Comparison of ENCODE assay signal across 28 cellular contexts in the genomic region with DNA sequence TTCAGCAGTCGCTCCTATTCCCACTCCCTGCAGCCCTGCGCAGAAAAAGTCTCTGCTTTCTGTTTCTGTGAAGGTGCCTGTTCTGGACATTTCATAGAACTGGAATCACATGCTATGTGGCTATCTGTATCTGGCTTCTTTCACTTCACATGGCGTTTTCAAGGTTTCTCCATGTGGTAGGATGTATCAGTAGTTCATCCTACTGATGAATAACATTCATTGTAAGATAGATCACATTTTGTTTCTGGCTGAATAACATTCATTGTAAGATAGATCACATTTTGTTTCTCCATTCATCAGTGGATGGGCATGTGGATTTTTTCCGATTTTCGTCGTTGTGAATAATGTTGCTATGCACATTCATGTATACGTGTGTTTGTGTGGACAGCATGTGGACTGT.
"Had no signal": no experiment of that assay in that cellular context is flagged by ENCODE, and none has a peak within 500 bp of the region (broad histone marks: within the 10 kb centered on the region; RNA-seq: fewer than 3 reads in every experiment).

No MANE protein-coding gene starts in this region.

- H3K36me3 ChIP-seq: brain microvascular endothelial cell had no signal

- H3K9me3 Mint-ChIP-seq: activated CD4-positive, alpha-beta memory T cell treated with anti-CD3 and anti-CD28 coated beads, Interleukin-2, amount 10 ng/mL, durations not matched to agents 7 days and 5 days; activated CD4-positive, alpha-beta T cell treated with anti-CD3 and anti-CD28 coated beads, Interleukin-2, amount 10 ng/mL, durations not matched to agents 7 days and 5 days; activated naive CD4-positive, alpha-beta T cell treated with anti-CD3 and anti-CD28 coated beads for 36 hours; activated naive CD4-positive, alpha-beta T cell treated with anti-CD3 and anti-CD28 coated beads, Interleukin-2, amount 50 U/mL, for 24 hours; activated naive CD8-positive, alpha-beta T cell treated with anti-CD3 and anti-CD28 coated beads for 36 hours; activated naive CD8-positive, alpha-beta T cell treated with anti-CD3 and anti-CD28 coated beads, Interleukin-2, amount 50 U/mL, for 24 hours; activated T-cell treated with anti-CD3 and anti-CD28 coated beads, Interleukin-2, amount 50 U/mL, for 4 hours; activated T-helper 17 cell treated with anti-CD3 and anti-CD28 coated beads, Interleukin-2, amount 50 U/mL, for 72 hours; central memory CD8-positive, alpha-beta T cell; effector memory CD8-positive, alpha-beta T cell had no signal

- H3K4me3 Mint-ChIP-seq: activated CD4-positive, alpha-beta memory T cell treated with anti-CD3 and anti-CD28 coated beads, Interleukin-2, amount 10 ng/mL, durations not matched to agents 7 days and 5 days; activated CD4-positive, alpha-beta T cell treated with anti-CD3 and anti-CD28 coated beads, Interleukin-2, amount 10 ng/mL, durations not matched to agents 7 days and 5 days; activated naive CD4-positive, alpha-beta T cell treated with anti-CD3 and anti-CD28 coated beads for 36 hours; activated naive CD4-positive, alpha-beta T cell treated with anti-CD3 and anti-CD28 coated beads, Interleukin-2, amount 50 U/mL, for 24 hours; activated naive CD8-positive, alpha-beta T cell treated with anti-CD3 and anti-CD28 coated beads for 36 hours; activated naive CD8-positive, alpha-beta T cell treated with anti-CD3 and anti-CD28 coated beads, Interleukin-2, amount 50 U/mL, for 24 hours; activated T-cell treated with anti-CD3 and anti-CD28 coated beads, Interleukin-2, amount 50 U/mL, for 4 hours; activated T-helper 17 cell treated with anti-CD3 and anti-CD28 coated beads, Interleukin-2, amount 50 U/mL, for 72 hours; central memory CD8-positive, alpha-beta T cell; effector memory CD8-positive, alpha-beta T cell had no signal

- H3K9me3 ChIP-seq: adrenal gland, esophagus muscularis mucosa, heart left ventricle had no signal

- H3K27me3 ChIP-seq: adrenal gland, brain microvascular endothelial cell, esophagus muscularis mucosa, foreskin keratinocyte, heart left ventricle had no signal

- H3K27ac ChIP-seq: adrenal gland, brain microvascular endothelial cell, foreskin keratinocyte had no signal

- H3K4me3 ChIP-seq: adrenal gland, esophagus muscularis mucosa, heart left ventricle had no signal

- H3K27me3 Mint-ChIP-seq: activated CD4-positive, alpha-beta memory T cell treated with anti-CD3 and anti-CD28 coated beads, Interleukin-2, amount 10 ng/mL, durations not matched to agents 7 days and 5 days had no signal

- H3K4me1 Mint-ChIP-seq: activated CD4-positive, alpha-beta memory T cell treated with anti-CD3 and anti-CD28 coated beads, Interleukin-2, amount 10 ng/mL, durations not matched to agents 7 days and 5 days; activated CD4-positive, alpha-beta T cell treated with anti-CD3 and anti-CD28 coated beads, Interleukin-2, amount 10 ng/mL, durations not matched to agents 7 days and 5 days; activated naive CD4-positive, alpha-beta T cell treated with anti-CD3 and anti-CD28 coated beads, Interleukin-2, amount 50 U/mL, for 24 hours; activated naive CD8-positive, alpha-beta T cell treated with anti-CD3 and anti-CD28 coated beads for 36 hours; activated naive CD8-positive, alpha-beta T cell treated with anti-CD3 and anti-CD28 coated beads, Interleukin-2, amount 50 U/mL, for 24 hours; activated T-helper 17 cell treated with anti-CD3 and anti-CD28 coated beads, Interleukin-2, amount 50 U/mL, for 72 hours; central memory CD8-positive, alpha-beta T cell had no signal

- ATAC-seq: activated naive CD8-positive, alpha-beta T cell treated with anti-CD3 and anti-CD28 coated beads, Interleukin-2, amount 50 U/mL, for 24 hours; activated T-cell treated with anti-CD3 and anti-CD28 coated beads, Interleukin-2, amount 50 U/mL, for 4 hours; activated T-helper 17 cell treated with anti-CD3 and anti-CD28 coated beads, Interleukin-2, amount 50 U/mL, for 72 hours; effector memory CD8-positive, alpha-beta T cell; foreskin keratinocyte had no signal

- H3K4me1 ChIP-seq: foreskin keratinocyte had no signal

- FAIRE-seq: astrocyte, bronchial epithelial cell had no signal

- DNase-seq: activated CD4-positive, alpha-beta memory T cell treated with anti-CD3 and anti-CD28 coated beads, Interleukin-2, amount 10 ng/mL, durations not matched to agents 7 days and 5 days; activated CD4-positive, alpha-beta T cell treated with anti-CD3 and anti-CD28 coated beads for 1 hour; activated CD4-positive, alpha-beta T cell treated with anti-CD3 and anti-CD28 coated beads for 4 hours; activated CD4-positive, alpha-beta T cell treated with anti-CD3 and anti-CD28 coated beads, Interleukin-2, amount 10 ng/mL, durations not matched to agents 7 days and 5 days; activated CD4-positive, alpha-beta T cell treated with anti-CD3 and anti-CD28 coated beads, Interleukin-2, amount 50 U/mL, for 4 hours; activated CD4-positive, CD25-positive, alpha-beta regulatory T cell; activated effector memory CD4-positive, alpha-beta T cell treated with Interleukin-2 at 50 U/mL for 16 hours; activated naive CD4-positive, alpha-beta T cell treated with anti-CD3 and anti-CD28 coated beads for 36 hours; activated naive CD8-positive, alpha-beta T cell treated with anti-CD3 and anti-CD28 coated beads for 36 hours; activated naive CD8-positive, alpha-beta T cell treated with anti-CD3 and anti-CD28 coated beads, Interleukin-2, amount 50 U/mL, for 24 hours; activated T-cell treated with anti-CD3 and anti-CD28 coated beads, Interleukin-2, amount 50 U/mL, for 4 hours; adrenal gland; brain microvascular endothelial cell; cortex of kidney; dermis blood vessel endothelial cell; effector CD4-positive, alpha-beta T cell; effector memory CD8-positive, alpha-beta T cell; erythroblast; foreskin keratinocyte; glutamatergic neuron; heart left ventricle; T-helper 2 cell had no signal

- H3K36me3 Mint-ChIP-seq: activated naive CD4-positive, alpha-beta T cell treated with anti-CD3 and anti-CD28 coated beads, Interleukin-2, amount 50 U/mL, for 24 hours; activated naive CD8-positive, alpha-beta T cell treated with anti-CD3 and anti-CD28 coated beads for 36 hours had no signal

- H3K27ac Mint-ChIP-seq: activated CD4-positive, alpha-beta memory T cell treated with anti-CD3 and anti-CD28 coated beads, Interleukin-2, amount 10 ng/mL, durations not matched to agents 7 days and 5 days; activated CD4-positive, alpha-beta T cell treated with anti-CD3 and anti-CD28 coated beads, Interleukin-2, amount 10 ng/mL, durations not matched to agents 7 days and 5 days; activated naive CD4-positive, alpha-beta T cell treated with anti-CD3 and anti-CD28 coated beads for 36 hours; activated naive CD4-positive, alpha-beta T cell treated with anti-CD3 and anti-CD28 coated beads, Interleukin-2, amount 50 U/mL, for 24 hours; activated naive CD8-positive, alpha-beta T cell treated with anti-CD3 and anti-CD28 coated beads for 36 hours; activated naive CD8-positive, alpha-beta T cell treated with anti-CD3 and anti-CD28 coated beads, Interleukin-2, amount 50 U/mL, for 24 hours; activated T-helper 17 cell treated with anti-CD3 and anti-CD28 coated beads, Interleukin-2, amount 50 U/mL, for 72 hours; effector memory CD8-positive, alpha-beta T cell had no signal
